8 cellular contexts compared by ENCODE assay signal in the genomic region with DNA sequence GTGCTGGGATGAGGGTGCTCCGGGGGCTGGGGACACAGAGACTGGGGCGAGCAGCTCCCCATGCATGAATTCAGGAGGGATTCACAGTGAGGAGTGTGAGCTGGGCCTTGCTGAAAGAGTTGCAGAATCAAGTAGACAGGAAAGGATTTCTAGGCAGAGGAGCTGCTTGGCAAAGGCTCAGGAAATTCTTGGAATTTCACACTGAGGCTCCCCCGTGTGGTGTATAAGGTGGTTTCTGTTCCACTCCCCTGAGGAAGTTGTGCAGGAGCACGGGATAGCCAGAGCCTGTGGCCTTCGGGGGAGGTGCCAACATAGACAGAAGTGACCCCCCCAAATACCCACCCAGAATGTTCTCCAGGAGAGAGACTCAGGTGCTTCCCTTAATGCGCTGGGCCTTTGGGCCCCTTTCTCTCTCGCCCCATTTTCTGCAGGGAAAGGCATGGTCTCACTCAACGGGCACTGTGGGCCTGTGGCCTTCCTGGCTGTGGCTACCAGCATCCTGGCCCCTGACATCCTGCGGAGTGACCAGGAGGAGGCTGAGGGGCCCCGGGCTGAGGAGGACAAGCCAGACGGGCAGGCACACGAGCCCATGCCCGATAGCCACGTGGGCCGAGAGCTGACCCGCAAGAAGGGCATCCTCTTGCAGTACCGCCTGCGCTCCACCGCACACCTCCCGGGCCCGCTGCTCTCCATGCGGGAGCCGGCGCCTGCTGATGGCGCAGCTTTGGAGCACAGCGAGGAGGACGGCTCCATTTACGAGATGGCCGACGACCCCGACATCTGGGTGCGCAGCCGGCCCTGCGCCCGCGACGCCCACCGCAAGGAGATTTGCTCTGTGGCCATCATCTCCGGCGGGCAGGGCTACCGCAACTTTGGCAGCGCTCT.
DNase-seq lines count a peak whose midpoint lies in the region; ATAC-seq lines count a peak whose summit lies in the region.
"Had no signal": no experiment of that assay in that cellular context is flagged by ENCODE, and none has a peak within 500 bp of the region (broad histone marks: within the 10 kb centered on the region; RNA-seq: fewer than 3 reads in every experiment).

No MANE protein-coding gene starts in this region.

- H3K36me3 Mint-ChIP-seq in activated naive CD4-positive, alpha-beta T cell treated with anti-CD3 and anti-CD28 coated beads, Interleukin-2, amount 10 ng/mL, durations not matched to agents 7 days and 5 days: no peaks in the 10 kb centered on the region

- no peak overlapping the region for H3K4me3 Mint-ChIP-seq in activated naive CD4-positive, alpha-beta T cell treated with anti-CD3 and anti-CD28 coated beads, Interleukin-2, amount 10 ng/mL, durations not matched to agents 7 days and 5 days

- ATAC-seq in GM18498 (IDR thresholded peaks at IDR 0.05; ENCODE audit: unreplicated experiment) (no peak), GM21619 (IDR thresholded peaks at IDR 0.05; ENCODE audit: unreplicated experiment) (no peak)

- WGBS in iPS DF 6.9 (ENCODE audit: insufficient coverage, insufficient read length): no CpG with 5 or more reads among the region's 42 CpGs

- H3K27me3 ChIP-seq in iPS DF 6.9 (ENCODE audit: control insufficient read depth, insufficient read depth, low read length): no peaks in the 10 kb centered on the region

- H3K9me3 ChIP-seq in iPS DF 6.9 (ENCODE audit: control insufficient read depth, insufficient read depth, low read length): no peaks in the 10 kb centered on the region

- CTCF ChIA-PET in activated naive CD4-positive, alpha-beta T cell treated with anti-CD3 and anti-CD28 coated beads, Interleukin-2, amount 10 ng/mL, durations not matched to agents 7 days and 5 days (lab: Charles Lee): no interaction called here

- H3K4me3 ChIP-seq in iPS DF 6.9 (ENCODE audit: low read length): no peak overlapping the region

- H3K27ac ChIP-seq in iPS DF 6.9 (ENCODE audit: low read length): no peak overlapping the region

- H3K36me3 ChIP-seq in iPS DF 6.9 (ENCODE audit: control insufficient read depth, insufficient read depth, low read length): no peaks in the 10 kb centered on the region; the same call in 1 of the 2 replicates

- no peaks in the 10 kb centered on the region for H3K9me3 Mint-ChIP-seq in activated naive CD4-positive, alpha-beta T cell treated with anti-CD3 and anti-CD28 coated beads, Interleukin-2, amount 10 ng/mL, durations not matched to agents 7 days and 5 days

- peaks cover 3% of the 10 kb centered on the region for H3K27me3 Mint-ChIP-seq in activated naive CD4-positive, alpha-beta T cell treated with anti-CD3 and anti-CD28 coated beads, Interleukin-2, amount 10 ng/mL, durations not matched to agents 7 days and 5 days

- H3K27ac Mint-ChIP-seq in activated naive CD4-positive, alpha-beta T cell treated with anti-CD3 and anti-CD28 coated beads, Interleukin-2, amount 10 ng/mL, durations not matched to agents 7 days and 5 days: no peak overlapping the region

- H3K4me1 Mint-ChIP-seq in activated naive CD4-positive, alpha-beta T cell treated with anti-CD3 and anti-CD28 coated beads, Interleukin-2, amount 10 ng/mL, durations not matched to agents 7 days and 5 days: no peaks in the 10 kb centered on the region

- DNase-seq in HS-5 (ENCODE audit: low read depth) (peak; percentile 22), astrocyte of the hippocampus (ENCODE audit: low read depth, low spot score) (peak; percentile 87), iPS DF 6.9 (ENCODE audit: low read depth, low spot score) (peak; percentile 43), stromal cell of bone marrow (ENCODE audit: low read depth) (peak; percentile 25)
- DNase-seq in activated naive CD4-positive, alpha-beta T cell treated with anti-CD3 and anti-CD28 coated beads, Interleukin-2, amount 10 ng/mL, durations not matched to agents 7 days and 5 days: no peak
- DNase-seq: erythroblast had no signal

- peaks cover 3% of the 10 kb centered on the region; the same call in 1 of the 2 replicates for H3K4me1 ChIP-seq in iPS DF 6.9 (ENCODE audit: control insufficient read depth, insufficient read depth, low read length)
